ENCODE assay signal across 1 cellular context in genomic region chr1:3604997-3605823, GRCh38.
TF ChIP-seq lines count a peak whose summit lies in the region.

No MANE protein-coding gene starts in this region.

TF ChIP-seq in K562, 482 proteins besides CTCF, POLR2A, EP300 and RAD21 (continued from another document and continues in another):
- TF ChIP-seq HDAC8 (tag; IDR thresholded peaks at IDR 0.05) (no peak), SRSF9 (IDR thresholded peaks at IDR 0.05; ENCODE audit: borderline replicate concordance, low read depth, low read length) (no peak), MLLT1 (IDR thresholded peaks at IDR 0.05) (peak in 1 of 2 experiments; percentile 65; a peak in 3 of 4 replicates), CBX1 (IDR thresholded peaks at IDR 0.05; ENCODE audit: low read depth) (no peak), POLR2B (IDR thresholded peaks at IDR 0.05; ENCODE audit: low read depth, partially characterized antibody) (no peak), KAT8 (IDR thresholded peaks at IDR 0.05; ENCODE audit: low read depth) (no peak), KDM1A (IDR thresholded peaks at IDR 0.05) (no peak; a peak in 1 of 4 replicates), CEBPG (CRISPR knock-in tag; IDR thresholded peaks at IDR 0.05) (no peak), CEBPG (tag; conservative IDR thresholded peaks at IDR 0.05 in 1 of 2, IDR thresholded peaks at IDR 0.05 in 1 of 2) (no peak), GABPB2 (CRISPR knock-in tag; conservative IDR thresholded peaks at IDR 0.05) (no peak), ZNF507 (tag; conservative IDR thresholded peaks at IDR 0.05) (no peak), FOXK2 (conservative IDR thresholded peaks at IDR 0.05 in 1 of 2, IDR thresholded peaks at IDR 0.05 in 1 of 2; ENCODE audit: low read depth in 2 of 2) (no peak), MTF1 (CRISPR knock-in tag; IDR thresholded peaks at IDR 0.05; ENCODE audit: borderline replicate concordance) (no peak), PHF8 (IDR thresholded peaks at IDR 0.05; ENCODE audit: borderline replicate concordance, low read length) (no peak), ZNF282 (CRISPR knock-in tag; IDR thresholded peaks at IDR 0.05) (no peak), TRIM24 (IDR thresholded peaks at IDR 0.05) (peak; percentile 14 to 67; a peak in 2 of 4 replicates), NBN (IDR thresholded peaks at IDR 0.05; ENCODE audit: low read depth) (0 out of 2 replicates have a peak, but pooled peaks have one; percentile 39), ZNF239 (CRISPR knock-in tag; IDR thresholded peaks at IDR 0.05) (no peak), ZNF518B (CRISPR knock-in tag; IDR thresholded peaks at IDR 0.05) (no peak), ZFP30 (CRISPR knock-in tag; IDR thresholded peaks at IDR 0.05; ENCODE audit: borderline replicate concordance) (no peak), ZNF146 (CRISPR knock-in tag; IDR thresholded peaks at IDR 0.05; ENCODE audit: unreplicated experiment) (no peak), CHD4 (IDR thresholded peaks at IDR 0.05; ENCODE audit: insufficient read depth, insufficient replicate concordance, low read depth, low read length, poor library complexity, severe bottlenecking) (no peak), ARID2 (IDR thresholded peaks at IDR 0.05) (0 out of 2 replicates have a peak, but pooled peaks have one; percentile 37), SLC30A9 (CRISPR knock-in tag; IDR thresholded peaks at IDR 0.05) (no peak), ASH1L (IDR thresholded peaks at IDR 0.05; ENCODE audit: borderline replicate concordance, low read depth, partially characterized antibody) (no peak), TBP (optimal IDR thresholded peaks at IDR 0.05; ENCODE audit: low read depth, low read length) (no peak), SMARCA5 (IDR thresholded peaks at IDR 0.05) (peak; percentile 89), DPF2 (IDR thresholded peaks at IDR 0.05) (peak; percentile 52; the same call in 1 of the 2 replicates), HNRNPL (IDR thresholded peaks at IDR 0.05; ENCODE audit: low read depth, low read length) (no peak), NR3C1 (CRISPR knock-in tag; IDR thresholded peaks at IDR 0.05) (no peak), FOXA3 (CRISPR knock-in tag; conservative IDR thresholded peaks at IDR 0.05 in 1 of 2, IDR thresholded peaks at IDR 0.05 in 1 of 2) (no peak), PRDM10 (IDR thresholded peaks at IDR 0.05; ENCODE audit: partially characterized antibody) (no peak), ID3 (CRISPR knock-in tag; IDR thresholded peaks at IDR 0.05) (no peak), ID3 (tag; IDR thresholded peaks at IDR 0.05) (no peak), HNRNPK (IDR thresholded peaks at IDR 0.05; ENCODE audit: low read depth, low read length, poor library complexity, severe bottlenecking) (no peak), HDAC3 (IDR thresholded peaks at IDR 0.05; ENCODE audit: borderline replicate concordance, partially characterized antibody) (no peak), PML (IDR thresholded peaks at IDR 0.05; ENCODE audit: low read length) (no peak), ELF4 (CRISPR knock-in tag; IDR thresholded peaks at IDR 0.05) (peak; percentile 83), SFPQ (IDR thresholded peaks at IDR 0.05; ENCODE audit: low read depth, low read length) (no peak), RBFOX2 (IDR thresholded peaks at IDR 0.05; ENCODE audit: low read depth, low read length) (no peak)
- TF ChIP-seq, protein P1, sequence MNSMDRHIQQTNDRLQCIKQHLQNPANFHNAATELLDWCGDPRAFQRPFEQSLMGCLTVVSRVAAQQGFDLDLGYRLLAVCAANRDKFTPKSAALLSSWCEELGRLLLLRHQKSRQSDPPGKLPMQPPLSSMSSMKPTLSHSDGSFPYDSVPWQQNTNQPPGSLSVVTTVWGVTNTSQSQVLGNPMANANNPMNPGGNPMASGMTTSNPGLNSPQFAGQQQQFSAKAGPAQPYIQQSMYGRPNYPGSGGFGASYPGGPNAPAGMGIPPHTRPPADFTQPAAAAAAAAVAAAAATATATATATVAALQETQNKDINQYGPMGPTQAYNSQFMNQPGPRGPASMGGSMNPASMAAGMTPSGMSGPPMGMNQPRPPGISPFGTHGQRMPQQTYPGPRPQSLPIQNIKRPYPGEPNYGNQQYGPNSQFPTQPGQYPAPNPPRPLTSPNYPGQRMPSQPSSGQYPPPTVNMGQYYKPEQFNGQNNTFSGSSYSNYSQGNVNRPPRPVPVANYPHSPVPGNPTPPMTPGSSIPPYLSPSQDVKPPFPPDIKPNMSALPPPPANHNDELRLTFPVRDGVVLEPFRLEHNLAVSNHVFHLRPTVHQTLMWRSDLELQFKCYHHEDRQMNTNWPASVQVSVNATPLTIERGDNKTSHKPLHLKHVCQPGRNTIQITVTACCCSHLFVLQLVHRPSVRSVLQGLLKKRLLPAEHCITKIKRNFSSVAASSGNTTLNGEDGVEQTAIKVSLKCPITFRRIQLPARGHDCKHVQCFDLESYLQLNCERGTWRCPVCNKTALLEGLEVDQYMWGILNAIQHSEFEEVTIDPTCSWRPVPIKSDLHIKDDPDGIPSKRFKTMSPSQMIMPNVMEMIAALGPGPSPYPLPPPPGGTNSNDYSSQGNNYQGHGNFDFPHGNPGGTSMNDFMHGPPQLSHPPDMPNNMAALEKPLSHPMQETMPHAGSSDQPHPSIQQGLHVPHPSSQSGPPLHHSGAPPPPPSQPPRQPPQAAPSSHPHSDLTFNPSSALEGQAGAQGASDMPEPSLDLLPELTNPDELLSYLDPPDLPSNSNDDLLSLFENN (IDR thresholded peaks at IDR 0.05; ENCODE audit: low read depth in 2 of 2, low read length in 2 of 2): no peak
- TF ChIP-seq, protein P2, sequence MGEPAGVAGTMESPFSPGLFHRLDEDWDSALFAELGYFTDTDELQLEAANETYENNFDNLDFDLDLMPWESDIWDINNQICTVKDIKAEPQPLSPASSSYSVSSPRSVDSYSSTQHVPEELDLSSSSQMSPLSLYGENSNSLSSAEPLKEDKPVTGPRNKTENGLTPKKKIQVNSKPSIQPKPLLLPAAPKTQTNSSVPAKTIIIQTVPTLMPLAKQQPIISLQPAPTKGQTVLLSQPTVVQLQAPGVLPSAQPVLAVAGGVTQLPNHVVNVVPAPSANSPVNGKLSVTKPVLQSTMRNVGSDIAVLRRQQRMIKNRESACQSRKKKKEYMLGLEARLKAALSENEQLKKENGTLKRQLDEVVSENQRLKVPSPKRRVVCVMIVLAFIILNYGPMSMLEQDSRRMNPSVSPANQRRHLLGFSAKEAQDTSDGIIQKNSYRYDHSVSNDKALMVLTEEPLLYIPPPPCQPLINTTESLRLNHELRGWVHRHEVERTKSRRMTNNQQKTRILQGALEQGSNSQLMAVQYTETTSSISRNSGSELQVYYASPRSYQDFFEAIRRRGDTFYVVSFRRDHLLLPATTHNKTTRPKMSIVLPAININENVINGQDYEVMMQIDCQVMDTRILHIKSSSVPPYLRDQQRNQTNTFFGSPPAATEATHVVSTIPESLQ (CRISPR knock-in tag; IDR thresholded peaks at IDR 0.05): no peak
- TF ChIP-seq, protein P3, sequence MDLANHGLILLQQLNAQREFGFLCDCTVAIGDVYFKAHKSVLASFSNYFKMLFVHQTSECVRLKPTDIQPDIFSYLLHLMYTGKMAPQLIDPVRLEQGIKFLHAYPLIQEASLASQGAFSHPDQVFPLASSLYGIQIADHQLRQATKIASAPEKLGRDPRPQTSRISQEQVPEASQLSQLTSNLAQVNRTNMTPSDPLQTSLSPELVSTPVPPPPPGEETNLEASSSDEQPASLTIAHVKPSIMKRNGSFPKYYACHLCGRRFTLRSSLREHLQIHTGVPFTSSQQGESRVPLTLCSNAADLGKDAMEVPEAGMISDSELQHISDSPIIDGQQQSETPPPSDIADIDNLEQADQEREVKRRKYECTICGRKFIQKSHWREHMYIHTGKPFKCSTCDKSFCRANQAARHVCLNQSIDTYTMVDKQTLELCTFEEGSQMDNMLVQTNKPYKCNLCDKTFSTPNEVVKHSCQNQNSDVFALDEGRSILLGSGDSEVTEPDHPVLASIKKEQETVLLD (IDR thresholded peaks at IDR 0.05): peak; percentile 38; the same call in 1 of the 2 replicates
- TF ChIP-seq, protein P4, sequence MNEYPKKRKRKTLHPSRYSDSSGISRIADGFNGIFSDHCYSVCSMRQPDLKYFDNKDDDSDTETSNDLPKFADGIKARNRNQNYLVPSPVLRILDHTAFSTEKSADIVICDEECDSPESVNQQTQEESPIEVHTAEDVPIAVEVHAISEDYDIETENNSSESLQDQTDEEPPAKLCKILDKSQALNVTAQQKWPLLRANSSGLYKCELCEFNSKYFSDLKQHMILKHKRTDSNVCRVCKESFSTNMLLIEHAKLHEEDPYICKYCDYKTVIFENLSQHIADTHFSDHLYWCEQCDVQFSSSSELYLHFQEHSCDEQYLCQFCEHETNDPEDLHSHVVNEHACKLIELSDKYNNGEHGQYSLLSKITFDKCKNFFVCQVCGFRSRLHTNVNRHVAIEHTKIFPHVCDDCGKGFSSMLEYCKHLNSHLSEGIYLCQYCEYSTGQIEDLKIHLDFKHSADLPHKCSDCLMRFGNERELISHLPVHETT (CRISPR knock-in tag; conservative IDR thresholded peaks at IDR 0.05 in 1 of 2, IDR thresholded peaks at IDR 0.05 in 1 of 2): no peak
